Comparison of ENCODE assay signal across 18 cellular contexts in the genomic region with DNA sequence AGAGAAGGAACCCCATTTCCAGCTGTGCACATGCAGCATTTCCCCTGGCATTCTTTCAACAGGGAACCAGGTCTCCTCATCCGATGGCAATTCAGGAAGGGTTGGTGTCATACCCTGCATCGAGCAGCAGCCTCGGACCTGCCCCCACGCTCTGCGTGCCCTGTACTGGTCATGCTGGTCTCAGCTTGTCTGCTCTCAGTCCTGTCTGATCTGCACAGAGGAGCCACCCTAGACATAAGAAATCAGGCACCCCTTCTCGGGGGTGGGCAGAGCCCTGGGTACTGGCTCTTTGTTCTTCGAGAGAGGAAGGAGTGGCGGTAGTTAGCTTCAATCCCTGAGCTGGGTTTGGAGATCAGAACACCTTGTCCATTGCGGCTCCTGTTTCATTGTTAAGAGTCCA.
"Had no signal": no experiment of that assay in that cellular context is flagged by ENCODE, and none has a peak within 500 bp of the region (broad histone marks: within the 10 kb centered on the region; RNA-seq: fewer than 3 reads in every experiment).

No MANE protein-coding gene starts in this region.

- H3K27ac ChIP-seq: body of pancreas, sigmoid colon, tibial nerve had no signal

- H3K9me3 ChIP-seq: body of pancreas, sigmoid colon had no signal

- H3K4me1 ChIP-seq: body of pancreas had no signal

- H3K36me3 Mint-ChIP-seq: natural killer cell treated with Interleukin-12 subunit alpha and Interleukin-12 subunit beta and Interleukin-15 and Interleukin-18, amount 100 ng/mL, for 72 hours had no signal

- H3K4me3 ChIP-seq: body of pancreas, lung, sigmoid colon, tibial nerve had no signal

- H3K4me3 Mint-ChIP-seq: activated CD4-positive, alpha-beta memory T cell treated with anti-CD3 and anti-CD28 coated beads, Interleukin-2, amount 10 ng/mL, durations not matched to agents 7 days and 5 days; effector memory CD8-positive, alpha-beta T cell; natural killer cell treated with Interleukin-12 subunit alpha and Interleukin-12 subunit beta and Interleukin-15 and Interleukin-18, amount 100 ng/mL, for 72 hours; T-helper 2 cell treated with Interferon-gamma antibody and Interleukin-4, amounts not matched to agents 5 μg/mL and 100 μg/mL, for 36 hours had no signal

- H3K27ac Mint-ChIP-seq: activated CD4-positive, alpha-beta memory T cell treated with anti-CD3 and anti-CD28 coated beads, Interleukin-2, amount 10 ng/mL, durations not matched to agents 7 days and 5 days; activated naive CD4-positive, alpha-beta T cell treated with anti-CD3 and anti-CD28 coated beads, Interleukin-2, amount 50 U/mL, for 72 hours; natural killer cell treated with Interleukin-12 subunit alpha and Interleukin-12 subunit beta and Interleukin-15 and Interleukin-18, amount 100 ng/mL, for 72 hours; T-helper 2 cell treated with Interferon-gamma antibody and Interleukin-4, amounts not matched to agents 5 μg/mL and 100 μg/mL, for 36 hours had no signal

- ATAC-seq: body of pancreas; effector memory CD8-positive, alpha-beta T cell; left cardiac atrium had no signal

- H3K27me3 Mint-ChIP-seq: effector memory CD8-positive, alpha-beta T cell; natural killer cell treated with Interleukin-12 subunit alpha and Interleukin-12 subunit beta and Interleukin-15 and Interleukin-18, amount 100 ng/mL, for 72 hours had no signal

- DNase-seq: activated CD4-positive, alpha-beta memory T cell treated with anti-CD3 and anti-CD28 coated beads, Interleukin-2, amount 10 ng/mL, durations not matched to agents 7 days and 5 days; activated CD4-positive, alpha-beta T cell treated with anti-CD3 and anti-CD28 coated beads for 4 hours; activated CD8-positive, alpha-beta memory T cell treated with anti-CD3 and anti-CD28 coated beads, Interleukin-2, amount 50 U/mL, for 48 hours; activated effector memory CD4-positive, alpha-beta T cell treated with anti-CD3 and anti-CD28 coated beads, Interleukin-2, amount 50 U/mL, for 16 hours; activated T-cell treated with anti-CD3 and anti-CD28 coated beads, Interleukin-2, amount 50 U/mL, for 48 hours; amygdala; body of pancreas; effector memory CD8-positive, alpha-beta T cell; foreskin fibroblast; hippocampal formation; left cardiac atrium; sigmoid colon; stimulated activated naive CD4-positive, alpha-beta T cell treated with Interleukin-2 at 50 U/mL for 16 hours had no signal

- H3K9me3 Mint-ChIP-seq: activated naive CD4-positive, alpha-beta T cell treated with anti-CD3 and anti-CD28 coated beads, Interleukin-2, amount 50 U/mL, for 72 hours; effector memory CD8-positive, alpha-beta T cell had no signal

- H3K27me3 ChIP-seq: body of pancreas, sigmoid colon, tibial nerve had no signal
